8 cellular contexts compared by ENCODE assay signal in the genomic region with DNA sequence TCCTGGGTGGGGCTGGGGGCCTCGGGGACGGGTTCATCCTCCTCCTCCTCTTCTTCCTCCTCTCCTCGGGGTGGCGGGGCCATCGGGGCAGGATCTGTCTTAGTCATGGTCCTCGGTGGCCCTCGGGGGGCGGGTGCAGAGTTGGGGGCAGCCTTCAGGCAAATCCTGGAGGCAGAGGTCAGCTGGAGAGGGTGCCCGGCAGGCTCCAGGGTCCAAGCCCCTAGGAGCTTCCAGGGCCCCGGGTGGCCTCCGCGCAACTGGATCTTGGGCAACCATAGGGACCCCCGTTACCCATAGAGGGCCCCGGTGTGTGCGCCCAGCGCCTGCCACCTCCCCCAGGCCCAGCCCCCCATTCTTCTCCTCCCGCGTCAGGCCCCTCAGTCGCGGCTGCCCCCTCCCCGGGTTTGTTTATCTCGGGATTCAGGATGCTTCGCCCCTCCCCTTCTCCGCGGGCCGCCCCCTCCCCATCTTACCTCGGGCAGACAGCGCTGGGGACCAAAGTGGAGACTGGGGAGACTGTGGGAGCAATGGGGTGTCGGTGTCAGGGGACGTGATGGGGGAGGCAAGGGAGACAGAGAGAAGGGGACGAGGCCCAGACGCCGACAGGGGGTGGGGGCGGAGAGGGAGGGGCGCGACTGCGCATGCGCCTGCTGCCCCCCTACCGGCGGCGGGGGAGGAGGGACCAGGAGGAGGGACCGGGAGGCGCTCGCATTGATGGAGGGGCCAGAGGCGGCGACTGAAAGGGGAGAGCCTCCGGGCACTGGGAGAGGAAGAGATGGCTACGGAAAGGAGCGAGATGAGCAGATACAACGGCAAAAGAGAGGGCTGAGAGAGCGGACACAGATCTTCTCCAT. TPM values are rescaled to one million over a fixed set of nuclear protein-coding genes. Genes with fewer than 3 reads are reported as not detected.
DNase-seq lines count a peak whose midpoint lies in the region; ATAC-seq and TF ChIP-seq lines count a peak whose summit lies in the region.

A gene with protein sequence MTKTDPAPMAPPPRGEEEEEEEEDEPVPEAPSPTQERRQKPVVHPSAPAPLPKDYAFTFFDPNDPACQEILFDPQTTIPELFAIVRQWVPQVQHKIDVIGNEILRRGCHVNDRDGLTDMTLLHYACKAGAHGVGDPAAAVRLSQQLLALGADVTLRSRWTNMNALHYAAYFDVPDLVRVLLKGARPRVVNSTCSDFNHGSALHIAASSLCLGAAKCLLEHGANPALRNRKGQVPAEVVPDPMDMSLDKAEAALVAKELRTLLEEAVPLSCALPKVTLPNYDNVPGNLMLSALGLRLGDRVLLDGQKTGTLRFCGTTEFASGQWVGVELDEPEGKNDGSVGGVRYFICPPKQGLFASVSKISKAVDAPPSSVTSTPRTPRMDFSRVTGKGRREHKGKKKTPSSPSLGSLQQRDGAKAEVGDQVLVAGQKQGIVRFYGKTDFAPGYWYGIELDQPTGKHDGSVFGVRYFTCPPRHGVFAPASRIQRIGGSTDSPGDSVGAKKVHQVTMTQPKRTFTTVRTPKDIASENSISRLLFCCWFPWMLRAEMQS (minus strand): TSS at position 623 of the 854 bp plus-strand sequence. CDS start 516 bp downstream, at position 107.

- H3K9me3 Mint-ChIP-seq in CD4-positive, alpha-beta memory T cell, result no peaks in the 10 kb centered on the region

- ATAC-seq in HG02678 (IDR thresholded peaks at IDR 0.05; ENCODE audit: unreplicated experiment), result no peak

- no peaks in the 10 kb centered on the region for H3K9me3 ChIP-seq in CD4-positive, alpha-beta memory T cell (ENCODE audit: control insufficient read depth in 1 of 2, low read length in 2 of 2)
- no peaks in the 10 kb centered on the region for H3K9me3 ChIP-seq in esophagus muscularis mucosa

- no peak within 1 kb of the TSS for H3K4me3 ChIP-seq in CD4-positive, alpha-beta memory T cell (ENCODE audit: low read length in 2 of 2)
- peak within 1 kb of the TSS; percentile 71 to 84 (median 78) for H3K4me3 ChIP-seq in esophagus muscularis mucosa

- TF ChIP-seq POLR2A in esophagus muscularis mucosa (IDR thresholded peaks at IDR 0.05; ENCODE audit: low read depth), result no peak

- H3K27ac ChIP-seq in CD4-positive, alpha-beta memory T cell (ENCODE audit: low read depth, low read length), result no peak within 1 kb of the TSS
- peak within 1 kb of the TSS; percentile 80 to 87 (median 83) for H3K27ac ChIP-seq in esophagus muscularis mucosa (replicated peaks in 1 of 4)

- CTCF ChIA-PET in CD4-positive, alpha-beta memory T cell (lab: Charles Lee; ENCODE audit: partially characterized antibody), result no interaction called here

- intact Hi-C loops in CD4-positive, alpha-beta memory T cell (cut with micrococcal nuclease), result no loop called here
- intact Hi-C loops in esophagus muscularis mucosa (cut with DNase I), result no loop called here

- no peaks in the 10 kb centered on the region for H3K36me3 ChIP-seq in CD4-positive, alpha-beta memory T cell (ENCODE audit: insufficient read depth, low read length)
- H3K36me3 ChIP-seq in esophagus muscularis mucosa, result peaks cover 0 to 29% (median 12%) of the 10 kb centered on the region in 4 donors

- no peak for TF ChIP-seq EP300 in esophagus muscularis mucosa (IDR thresholded peaks at IDR 0.05)

- POLR2A ChIA-PET in CD4-positive, alpha-beta memory T cell (lab: Charles Lee; ENCODE audit: partially characterized antibody), result no interaction called here

- peaks cover 29% of the 10 kb centered on the region for H3K4me1 ChIP-seq in CD4-positive, alpha-beta memory T cell (ENCODE audit: insufficient read depth, low read length)
- peaks cover 13 to 34% (median 22%) of the 10 kb centered on the region in 4 donors for H3K4me1 ChIP-seq in esophagus muscularis mucosa

- H3K4me3 Mint-ChIP-seq in CD4-positive, alpha-beta memory T cell, result peak within 1 kb of the TSS; percentile 12 to 75 (median 60)

- TF ChIP-seq CTCF in esophagus muscularis mucosa (IDR thresholded peaks at IDR 0.05), result peak in 1 of 3 experiments; percentile 15

- H3K4me1 Mint-ChIP-seq in CD4-positive, alpha-beta memory T cell, result peaks cover 21 to 47% (median 36%) of the 10 kb centered on the region in 4 donors

- H3K27me3 ChIP-seq in CD4-positive, alpha-beta memory T cell (ENCODE audit: insufficient read depth, low read length), result no peaks in the 10 kb centered on the region
- no peaks in the 10 kb centered on the region for H3K27me3 ChIP-seq in esophagus muscularis mucosa

- under 1% methylated on average over 20 of the region's 51 CpGs for WGBS in esophagus muscularis mucosa

- H3K27ac Mint-ChIP-seq in CD4-positive, alpha-beta memory T cell, result peak within 1 kb of the TSS in 5 of 7 donors; percentile 17 to 88 (median 42)

- peak in 2 of 5 donors; percentile 10 to 44 for DNase-seq in CD4-positive, alpha-beta memory T cell
- DNase-seq in NCI-H1105 treated with DMSO at 0.1 percent for 48 hours (lab: John Stamatoyannopoulos, UW) (peak; percentile 69), esophagus muscularis mucosa (ENCODE audit: extremely low spot score) (no peak), middle frontal gyrus (ENCODE audit: extremely low spot score, low spot score) (peak; percentile 68), AML-193 (lab: John Stamatoyannopoulos, UW) (no peak)
- DNase-seq in activated CD8-positive, alpha-beta memory T cell treated with anti-CD3 and anti-CD28 coated beads, Interleukin-2, amount 50 U/mL, for 48 hours, result peak; percentile 81
- peak; percentile 74 for DNase-seq in stimulated activated CD8-positive, alpha-beta memory T cell treated with anti-CD3 and anti-CD28 coated beads, Interleukin-4, amount 100 ng/mL, for 48 hours

- H3K36me3 Mint-ChIP-seq in CD4-positive, alpha-beta memory T cell, result peaks cover 13 to 25% of the 10 kb centered on the region in 2 donors

- peaks cover 0 to 2% of the 10 kb centered on the region in 2 donors for H3K27me3 Mint-ChIP-seq in CD4-positive, alpha-beta memory T cell

RNA-seq across cellular contexts. Expression of the gene that starts here (rescaled TPM):
- total RNA-seq in CD4-positive, alpha-beta memory T cell, result 1 to 10 TPM; 2.4 TPM
- polyA plus RNA-seq in CD4-positive, alpha-beta memory T cell, result 1 to 10 TPM in 1 of 2 donors, under 1 TPM in 1; 0.37 to 1.5 TPM
- total RNA-seq in esophagus muscularis mucosa, result 10 to 100 TPM; 39.9 to 73.3 (median 51.4) TPM

Comparison
In these comparisons a context has a peak if more than half of its experiments do, and no peak if none do; other contexts are left out.
1. RNA of the gene that starts here (total RNA-seq): 39.9 to 73.3 TPM in esophagus muscularis mucosa; 2.4 TPM in CD4-positive, alpha-beta memory T cell; every median in the first group is over 10 times any median in the second.
2. DNase-seq: peak in NCI-H1105 treated with DMSO at 0.1 percent for 48 hours (single experiment), activated CD8-positive, alpha-beta memory T cell treated with anti-CD3 and anti-CD28 coated beads, Interleukin-2, amount 50 U/mL, for 48 hours (single experiment), middle frontal gyrus (single experiment) and stimulated activated CD8-positive, alpha-beta memory T cell treated with anti-CD3 and anti-CD28 coated beads, Interleukin-4, amount 100 ng/mL, for 48 hours (single experiment); none in esophagus muscularis mucosa (single experiment) and AML-193 (0 of 2).
3. H3K4me3 ChIP-seq: peak in esophagus muscularis mucosa (4 of 4); none in CD4-positive, alpha-beta memory T cell (0 of 2).